Comparison of ENCODE assay signal across 17 cellular contexts in genomic region chr12:72540811-72541210, GRCh38.
"Had no signal": no experiment of that assay in that cellular context is flagged by ENCODE, and none has a peak within 500 bp of the region (broad histone marks: within the 10 kb centered on the region; RNA-seq: fewer than 3 reads in every experiment).

No MANE protein-coding gene starts in this region.

- H3K4me3 ChIP-seq: ascending aorta, lower lobe of right lung, neural progenitor cell, sigmoid colon, thoracic aorta, vagina had no signal

- ATAC-seq: left lobe of liver; lower lobe of right lung; naive thymus-derived CD8-positive, alpha-beta T cell; WTC11 had no signal

- H3K4me1 ChIP-seq: ascending aorta, lower lobe of right lung, sigmoid colon, vagina had no signal

- H3K27ac ChIP-seq: ascending aorta, epithelial cell of prostate, lower lobe of right lung, neural progenitor cell, sigmoid colon, thoracic aorta, vagina had no signal

- H3K9me3 ChIP-seq: ascending aorta, lower lobe of right lung, sigmoid colon, thoracic aorta, vagina had no signal

- DNase-seq: activated gamma-delta T cell treated with Interleukin-2 at 50 U/mL for 16 hours; activated T-cell treated with anti-CD3 and anti-CD28 coated beads, Interleukin-2, amount 50 U/mL, for 1 hour; cortex of kidney; lower lobe of right lung; naive thymus-derived CD8-positive, alpha-beta T cell; retina; sigmoid colon; stimulated activated CD4-positive, alpha-beta T cell treated with anti-CD3 and anti-CD28 coated beads, Interleukin-4, amount 100 ng/mL, for 24 hours; stimulated activated naive CD4-positive, alpha-beta T cell treated with Interleukin-2 at 50 U/mL for 16 hours; T1000 had no signal

- H2AFZ ChIP-seq: neural progenitor cell had no signal

- H3K36me3 ChIP-seq: ascending aorta, lower lobe of right lung, neural progenitor cell, sigmoid colon, thoracic aorta, vagina had no signal

- H3K9ac ChIP-seq: neural progenitor cell had no signal

- H3K4me2 ChIP-seq: neural progenitor cell had no signal

- H3K27me3 ChIP-seq: ascending aorta, neural progenitor cell, sigmoid colon, vagina had no signal
